8 cellular contexts compared by ENCODE assay signal in genomic region chr19:8831832-8832131, GRCh38. TPM values are rescaled to one million over a fixed set of nuclear protein-coding genes. Genes with fewer than 3 reads are reported as not detected.
A peak's percentile ranks its signal among the peaks of the same experiment; 100 is the strongest.
DNase-seq lines count a peak whose midpoint lies in the region; ATAC-seq and TF ChIP-seq lines count a peak whose summit lies in the region.

No MANE protein-coding gene starts in this region.

- H3K4me2 ChIP-seq in smooth muscle cell, result peak overlapping the region; percentile 89

- H3K27me3 ChIP-seq in WERI-Rb-1 (ENCODE audit: insufficient read depth, low read depth, severe bottlenecking) (peaks cover 14% of the 10 kb centered on the region), left ventricle myocardium inferior (ENCODE audit: low read depth) (no peaks in the 10 kb centered on the region), smooth muscle cell (ENCODE audit: low read depth) (no peaks in the 10 kb centered on the region)

- no peak for TF ChIP-seq CTCF in WERI-Rb-1 (IDR thresholded peaks at IDR 0.05; ENCODE audit: low read depth, low read length)
- TF ChIP-seq CTCF in left ventricle myocardium inferior (IDR thresholded peaks at IDR 0.05; ENCODE audit: borderline replicate concordance), result no peak
- no peak for TF ChIP-seq CTCF in smooth muscle cell (IDR thresholded peaks at IDR 0.05; ENCODE audit: borderline replicate concordance, insufficient read depth, poor library complexity, severe bottlenecking)

- peaks cover 3% of the 10 kb centered on the region for H3K9me3 ChIP-seq in WERI-Rb-1 (ENCODE audit: severe bottlenecking)
- H3K9me3 ChIP-seq in left ventricle myocardium inferior (replicated peaks), result no peaks in the 10 kb centered on the region
- no peaks in the 10 kb centered on the region for H3K9me3 ChIP-seq in smooth muscle cell (replicated peaks; ENCODE audit: low read depth)

- H3K9ac ChIP-seq in smooth muscle cell (ENCODE audit: low read depth), result peak overlapping the region; percentile 79

- H3K36me3 ChIP-seq in WERI-Rb-1 (no peaks in the 10 kb centered on the region), left ventricle myocardium inferior (peaks cover 31% of the 10 kb centered on the region), smooth muscle cell (ENCODE audit: low read depth) (no peaks in the 10 kb centered on the region)

- H3K27ac ChIP-seq in WERI-Rb-1 (peak overlapping the region; percentile 88), left ventricle myocardium inferior (replicated peaks) (peak overlapping the region; percentile 99), smooth muscle cell (ENCODE audit: low read depth) (peak overlapping the region; percentile 69)

- no peaks in the 10 kb centered on the region for H3F3A ChIP-seq in smooth muscle cell (ENCODE audit: low read depth)

- H4K20me1 ChIP-seq in smooth muscle cell (ENCODE audit: low read depth), result no peaks in the 10 kb centered on the region

- ATAC-seq in HG02970 (IDR thresholded peaks at IDR 0.05; ENCODE audit: low FRiP score, unreplicated experiment), result peak; percentile 9

- H3K4me1 ChIP-seq in left ventricle myocardium inferior (peaks cover 20% of the 10 kb centered on the region), smooth muscle cell (ENCODE audit: low read depth) (peaks cover 4% of the 10 kb centered on the region)

- intact Hi-C loops in left ventricle myocardium inferior (cut with micrococcal nuclease), result no loop called here

- 10% methylated on average over 15 of the region's 16 CpGs for WGBS in smooth muscle cell (ENCODE audit: low lambda C conversion rate)

- DNase-seq in SHP77 (lab: John Stamatoyannopoulos, UW) (peak; percentile 38 to 67), SHP77 treated with DMSO at 0.1 percent for 48 hours (lab: John Stamatoyannopoulos, UW) (no peak), WERI-Rb-1 (no peak), left ventricle myocardium inferior (no peak), smooth muscle cell (lab: John Stamatoyannopoulos, UW; ENCODE audit: unreplicated experiment) (no peak), NCI-H1048 (lab: John Stamatoyannopoulos, UW) (no peak), HK-2 (ENCODE audit: unreplicated experiment) (no peak)

- peak overlapping the region; percentile 86 for H2AFZ ChIP-seq in smooth muscle cell (ENCODE audit: low read depth)

- H3K4me3 ChIP-seq in WERI-Rb-1 (ENCODE audit: low read depth, low read length) (peak overlapping the region; percentile 52), left ventricle myocardium inferior (peak overlapping the region; percentile 94), smooth muscle cell (peak overlapping the region; percentile 82)

- H3K79me2 ChIP-seq in smooth muscle cell (ENCODE audit: low read depth), result no peaks in the 10 kb centered on the region

RNA-seq across cellular contexts. Expression of gene ZNF558, which starts 0.3 kb away (rescaled TPM):
- 10.8 TPM for total RNA-seq in left ventricle myocardium inferior
- 19.6 and 35.1 TPM in 2 replicates for total RNA-seq in smooth muscle cell
- polyA plus RNA-seq in smooth muscle cell, result 14.1 and 15.5 TPM in 2 replicates

RNA-seq across cellular contexts. Expression of gene MBD3L1, which starts 0.4 kb away (rescaled TPM):
- not detected for total RNA-seq in left ventricle myocardium inferior
- not detected in 2 replicates for total RNA-seq in smooth muscle cell
- not detected in 2 replicates for polyA plus RNA-seq in smooth muscle cell

Comparison
In these comparisons a context has a peak if more than half of its experiments do, and no peak if none do; other contexts are left out.
1. DNase-seq: peak in SHP77 (2 of 2); none in SHP77 treated with DMSO at 0.1 percent for 48 hours (single experiment), WERI-Rb-1 (single experiment), left ventricle myocardium inferior (single experiment), smooth muscle cell (single experiment), NCI-H1048 (single experiment) and HK-2 (single experiment).
2. Peak in every context shown above with its lines, with median percentiles within 50 percentile points of each other: H3K27ac ChIP-seq and H3K4me3 ChIP-seq.